In the genomic region with DNA sequence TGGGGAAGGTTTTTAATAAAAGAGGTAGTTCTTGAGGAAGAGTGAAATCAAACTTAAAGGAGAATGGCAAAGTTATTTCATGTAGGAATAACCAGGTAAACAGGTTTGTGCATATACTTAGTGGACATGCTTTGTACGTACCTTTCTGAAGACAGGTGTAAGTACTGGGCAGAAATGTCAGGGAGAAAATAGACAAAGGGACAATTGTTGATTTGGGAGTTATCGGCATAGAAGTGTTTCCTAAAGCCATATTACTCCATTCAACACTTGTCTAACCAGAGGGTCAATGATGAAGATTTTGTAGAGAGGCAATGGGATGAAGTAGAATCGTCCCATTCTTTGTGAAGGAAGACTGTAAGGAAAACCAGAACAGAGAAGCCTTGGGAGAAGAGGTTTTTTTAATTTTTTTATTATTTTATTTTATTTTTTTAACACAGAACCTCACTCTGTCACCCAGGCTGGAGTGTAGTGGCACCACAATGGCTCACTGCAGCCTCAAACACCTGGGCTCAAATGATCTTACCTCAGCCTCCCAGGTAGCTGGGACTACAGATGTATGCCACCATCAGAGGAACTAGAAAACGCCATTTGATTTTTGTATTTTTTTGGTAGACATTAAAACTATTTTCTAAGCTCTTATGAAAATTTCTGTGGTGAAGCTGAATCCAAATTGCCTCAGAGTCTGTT, we compare ENCODE assay signal across 14 cellular contexts. TPM values are rescaled to one million over a fixed set of nuclear protein-coding genes. Genes with fewer than 3 reads are reported as not detected.
DNase-seq lines count a peak whose midpoint lies in the region; ATAC-seq and TF ChIP-seq lines count a peak whose summit lies in the region.
"Had no signal": no experiment of that assay in that cellular context is flagged by ENCODE, and none has a peak within 500 bp of the region (broad histone marks: within the 10 kb centered on the region; RNA-seq: fewer than 3 reads in every experiment).

No MANE protein-coding gene starts in this region.

- intact Hi-C loops in activated CD4-positive, alpha-beta memory T cell treated with anti-CD3 and anti-CD28 coated beads for 36 hours (cut with micrococcal nuclease) = loop anchor here (1.0 to 5.0 kb wide), 7 partner anchors 118 to 464 kb away; partner anchors contain the start of genes FAM135A and SDHAF4

- no peak overlapping the region for H2BK12ac ChIP-seq in H9 (ENCODE audit: insufficient read length, low read depth, low read length)

- H2AFZ ChIP-seq in smooth muscle cell (ENCODE audit: low read depth) = no peak overlapping the region
- H2AFZ ChIP-seq in H9 (ENCODE audit: low read length) = no peak overlapping the region

- H3K27ac ChIP-seq in SK-N-MC (0 out of 2 replicates have a peak overlapping the region, but pooled peaks have one; percentile 5), smooth muscle cell (ENCODE audit: low read depth) (peak overlapping the region; percentile 17), H9 (ENCODE audit: insufficient read length, low read depth, low read length) (no peak overlapping the region)
- H3K27ac ChIP-seq: C4-2B, HL-60, SJCRH30 had no signal

- H3K4me1 ChIP-seq in smooth muscle cell (ENCODE audit: low read depth) (no peaks in the 10 kb centered on the region), H9 (ENCODE audit: insufficient read depth, low read length) (no peaks in the 10 kb centered on the region)
- H3K4me1 ChIP-seq: Caco-2 had no signal

- peaks cover 98% of the 10 kb centered on the region for H4K20me1 ChIP-seq in smooth muscle cell (ENCODE audit: low read depth)
- H4K20me1 ChIP-seq in H9 (ENCODE audit: control insufficient read depth, insufficient read depth, insufficient read length) = no peaks in the 10 kb centered on the region

- H3K9me3 Mint-ChIP-seq in activated CD4-positive, alpha-beta memory T cell treated with anti-CD3 and anti-CD28 coated beads, Interleukin-2, amount 10 ng/mL, durations not matched to agents 7 days and 5 days = peaks cover under 1% of the 10 kb centered on the region
- peaks cover under 1% of the 10 kb centered on the region for H3K9me3 Mint-ChIP-seq in activated CD4-positive, alpha-beta memory T cell treated with anti-CD3 and anti-CD28 coated beads for 36 hours
- peaks cover under 1 to 5% of the 10 kb centered on the region in 2 experiments; a peak in 2 of 5 replicates for H3K9me3 Mint-ChIP-seq in H9

- no peaks in the 10 kb centered on the region for H3K23me2 ChIP-seq in H9 (ENCODE audit: insufficient read length, low read depth, low read length, poor library complexity, severe bottlenecking)

- H3K4me3 ChIP-seq in SK-N-MC (no peak overlapping the region), smooth muscle cell (no peak overlapping the region)
- H3K4me3 ChIP-seq: SJCRH30 had no signal

- H3K4me2 ChIP-seq in smooth muscle cell (no peak overlapping the region), H9 (ENCODE audit: insufficient read depth, insufficient read length, low read length) (no peak overlapping the region)

- H3K4me1 Mint-ChIP-seq in activated CD4-positive, alpha-beta memory T cell treated with anti-CD3 and anti-CD28 coated beads, Interleukin-2, amount 10 ng/mL, durations not matched to agents 7 days and 5 days = peaks cover 33% of the 10 kb centered on the region
- peaks cover 47% of the 10 kb centered on the region for H3K4me1 Mint-ChIP-seq in activated CD4-positive, alpha-beta memory T cell treated with anti-CD3 and anti-CD28 coated beads for 36 hours (ENCODE audit: low read depth)
- peaks cover 18 to 19% of the 10 kb centered on the region in 2 experiments for H3K4me1 Mint-ChIP-seq in H9

- H3K79me1 ChIP-seq in H9 (ENCODE audit: insufficient read depth, low read depth, low read length, poor library complexity, severe bottlenecking) = peaks cover 2% of the 10 kb centered on the region

- no peaks in the 10 kb centered on the region for H3K27me3 Mint-ChIP-seq in activated CD4-positive, alpha-beta memory T cell treated with anti-CD3 and anti-CD28 coated beads, Interleukin-2, amount 10 ng/mL, durations not matched to agents 7 days and 5 days
- no peaks in the 10 kb centered on the region for H3K27me3 Mint-ChIP-seq in activated CD4-positive, alpha-beta memory T cell treated with anti-CD3 and anti-CD28 coated beads for 36 hours
- no peaks in the 10 kb centered on the region for H3K27me3 Mint-ChIP-seq in H9 (ENCODE audit: low read depth)

- no peak overlapping the region for H3K14ac ChIP-seq in H9 (ENCODE audit: insufficient read depth, low read length)

- no peak overlapping the region for H3K4ac ChIP-seq in H9 (ENCODE audit: low read depth, low read length)

- H2AK5ac ChIP-seq in H9 (ENCODE audit: insufficient read length, low read length) = no peak overlapping the region

- H3K79me2 ChIP-seq in smooth muscle cell (ENCODE audit: low read depth) = peaks cover 84% of the 10 kb centered on the region
- no peaks in the 10 kb centered on the region; the same call in 1 of the 2 replicates for H3K79me2 ChIP-seq in H9 (ENCODE audit: insufficient read depth, low read length)

- no peak overlapping the region for H4K8ac ChIP-seq in H9 (replicated peaks; ENCODE audit: insufficient read length, low read depth, low read length)

- peaks cover 3% of the 10 kb centered on the region for H3K36me3 Mint-ChIP-seq in activated CD4-positive, alpha-beta memory T cell treated with anti-CD3 and anti-CD28 coated beads, Interleukin-2, amount 10 ng/mL, durations not matched to agents 7 days and 5 days (ENCODE audit: low read depth)
- H3K36me3 Mint-ChIP-seq in activated CD4-positive, alpha-beta memory T cell treated with anti-CD3 and anti-CD28 coated beads for 36 hours = no peaks in the 10 kb centered on the region
- peaks cover 0 to under 1% (median 0%) of the 10 kb centered on the region in 3 experiments; a peak in 1 of 7 replicates for H3K36me3 Mint-ChIP-seq in H9 (ENCODE audit: insufficient read depth in 1 of 3, low read depth in 3 of 3)

- peaks cover 8% of the 10 kb centered on the region for H3F3A ChIP-seq in smooth muscle cell (ENCODE audit: low read depth)

- H2BK20ac ChIP-seq in H9 (ENCODE audit: low read depth, low read length, poor library complexity, severe bottlenecking) = no peak overlapping the region

- H3K9me3 ChIP-seq in SK-N-MC (ENCODE audit: low read depth, low read length) (no peaks in the 10 kb centered on the region; the same call in 1 of the 2 replicates), smooth muscle cell (replicated peaks; ENCODE audit: low read depth) (no peaks in the 10 kb centered on the region), H9 (ENCODE audit: control insufficient read depth, low read depth, low read length) (no peaks in the 10 kb centered on the region)
- H3K9me3 ChIP-seq: Caco-2, SJCRH30 had no signal

- 81% methylated on average over 4 of the region's 4 CpGs for WGBS in smooth muscle cell (ENCODE audit: low lambda C conversion rate)
- WGBS in H9 (ENCODE audit: extremely low coverage, insufficient read length, low lambda C conversion rate) = no CpG with 5 or more reads among the region's 4 CpGs

- no peak overlapping the region for H3K18ac ChIP-seq in H9 (ENCODE audit: insufficient read length, low read depth, low read length)

- peak overlapping the region; percentile 6 for H3K27ac Mint-ChIP-seq in activated CD4-positive, alpha-beta memory T cell treated with anti-CD3 and anti-CD28 coated beads, Interleukin-2, amount 10 ng/mL, durations not matched to agents 7 days and 5 days
- H3K27ac Mint-ChIP-seq in activated CD4-positive, alpha-beta memory T cell treated with anti-CD3 and anti-CD28 coated beads for 36 hours = no peak overlapping the region
- peak overlapping the region in 1 of 3 experiments; percentile 57; a peak in 2 of 7 replicates for H3K27ac Mint-ChIP-seq in H9

- CTCF ChIA-PET in activated CD4-positive, alpha-beta memory T cell treated with anti-CD3 and anti-CD28 coated beads, Interleukin-2, amount 10 ng/mL, durations not matched to agents 7 days and 5 days (lab: Charles Lee) = interaction anchor here (1.0 to 5.8 kb wide), 12 partner anchors 8 to 375 kb away, joined by 3 to 57 read pairs (median 7); partner anchors contain the start of gene SMAP1
- CTCF ChIA-PET in activated CD4-positive, alpha-beta memory T cell treated with anti-CD3 and anti-CD28 coated beads for 36 hours (lab: Charles Lee) = interaction anchor here (0.6 to 5.2 kb wide), 20 partner anchors 8 to 464 kb away, joined by 3 to 93 read pairs (median 6); partner anchors contain the start of gene SMAP1

- H4K5ac ChIP-seq in H9 (ENCODE audit: insufficient read length, low read depth, low read length) = no peak overlapping the region

- no peak overlapping the region for H2BK15ac ChIP-seq in H9 (ENCODE audit: low read depth, low read length)

- peak overlapping the region; percentile 38 for H3K9ac ChIP-seq in SK-N-MC (ENCODE audit: insufficient read length)
- H3K9ac ChIP-seq in smooth muscle cell (ENCODE audit: low read depth) = no peak overlapping the region
- no peak overlapping the region for H3K9ac ChIP-seq in H9 (ENCODE audit: extremely low read depth, insufficient read length, low read length)

- no peaks in the 10 kb centered on the region for H3K36me3 ChIP-seq in SK-N-MC (ENCODE audit: insufficient read depth, low read length)
- no peaks in the 10 kb centered on the region for H3K36me3 ChIP-seq in smooth muscle cell (ENCODE audit: low read depth)
- H3K36me3 ChIP-seq: SJCRH30 had no signal

- no peak overlapping the region for H3K56ac ChIP-seq in H9 (ENCODE audit: insufficient read length, low read depth, low read length)

- H2BK5ac ChIP-seq in H9 (ENCODE audit: insufficient read length, low read length) = no peak overlapping the region

- H3T11ph ChIP-seq in H9 (ENCODE audit: low read length) = no peak overlapping the region

- POLR2A ChIA-PET in activated CD4-positive, alpha-beta memory T cell treated with anti-CD3 and anti-CD28 coated beads, Interleukin-2, amount 10 ng/mL, durations not matched to agents 7 days and 5 days (lab: Charles Lee) = interaction anchor here (0.7 to 1.2 kb wide), 2 partner anchors 13 to 18 kb away, joined by 3 to 4 read pairs; partner anchors contain the start of gene SMAP1
- POLR2A ChIA-PET in activated CD4-positive, alpha-beta memory T cell treated with anti-CD3 and anti-CD28 coated beads for 36 hours (lab: Charles Lee) = no interaction called here

- H4K91ac ChIP-seq in H9 (ENCODE audit: insufficient read length, low read depth, low read length) = no peak overlapping the region

- no peak for DNase-seq in activated CD4-positive, alpha-beta memory T cell treated with anti-CD3 and anti-CD28 coated beads, Interleukin-2, amount 10 ng/mL, durations not matched to agents 7 days and 5 days
- DNase-seq in activated CD4-positive, alpha-beta memory T cell treated with anti-CD3 and anti-CD28 coated beads for 36 hours = no peak
- DNase-seq in SK-N-MC (ENCODE audit: low read depth, low spot score) (no peak), smooth muscle cell (lab: John Stamatoyannopoulos, UW; ENCODE audit: unreplicated experiment) (no peak), NCI-H2227 (lab: John Stamatoyannopoulos, UW; ENCODE audit: unreplicated experiment) (no peak), H9 (no peak)
- no peak for DNase-seq in activated CD4-positive, alpha-beta T cell treated with anti-CD3 and anti-CD28 coated beads, Interleukin-2, amount 50 U/mL, for 1 hour
- DNase-seq: Caco-2, DMS79, NCI-H2107 had no signal

- ATAC-seq in esophagus mucosa = peak; percentile 75

- no peak for TF ChIP-seq CTCF in smooth muscle cell (IDR thresholded peaks at IDR 0.05; ENCODE audit: borderline replicate concordance, insufficient read depth, poor library complexity, severe bottlenecking)
- TF ChIP-seq CTCF in H9 (conservative IDR thresholded peaks at IDR 0.05) = no peak

- H3K23ac ChIP-seq in H9 (ENCODE audit: insufficient read length, low read depth, low read length) = no peak overlapping the region

- H2BK120ac ChIP-seq in H9 (ENCODE audit: low read depth, low read length, poor library complexity, severe bottlenecking) = no peak overlapping the region

- H3K27me3 ChIP-seq in smooth muscle cell (ENCODE audit: low read depth) (no peaks in the 10 kb centered on the region), H9 (ENCODE audit: insufficient read depth, low read length) (no peaks in the 10 kb centered on the region)
- H3K27me3 ChIP-seq: SJCRH30 had no signal

- no peak overlapping the region for H3K4me3 Mint-ChIP-seq in activated CD4-positive, alpha-beta memory T cell treated with anti-CD3 and anti-CD28 coated beads, Interleukin-2, amount 10 ng/mL, durations not matched to agents 7 days and 5 days
- no peak overlapping the region for H3K4me3 Mint-ChIP-seq in activated CD4-positive, alpha-beta memory T cell treated with anti-CD3 and anti-CD28 coated beads for 36 hours
- H3K4me3 Mint-ChIP-seq in H9 = no peak overlapping the region

RNA-seq across cellular contexts. Expression of gene SMAP1, which starts 18.0 kb away (rescaled TPM):
- 10 to 100 TPM; 48.4 to 48.6 TPM for total RNA-seq in activated CD4-positive, alpha-beta memory T cell treated with anti-CD3 and anti-CD28 coated beads, Interleukin-2, amount 10 ng/mL, durations not matched to agents 7 days and 5 days
- 10 to 100 TPM; 23.6 to 24.2 TPM for total RNA-seq in activated CD4-positive, alpha-beta memory T cell treated with anti-CD3 and anti-CD28 coated beads for 36 hours
- 35.3 TPM for total RNA-seq in esophagus mucosa
- total RNA-seq in smooth muscle cell = 39.8 and 41.7 TPM in 2 replicates
- 21.7 and 22.7 TPM in 2 replicates for polyA plus RNA-seq in smooth muscle cell
- 29.3 TPM in 2 replicates for total RNA-seq in H9 (2021)
